In genomic region chr3:128489860-128490649, GRCh38 we compare ENCODE assay signal across 8 cellular contexts. TPM values are rescaled to one million over a fixed set of nuclear protein-coding genes. Genes with fewer than 3 reads are reported as not detected.
DNase-seq lines count a peak whose midpoint lies in the region; ATAC-seq, FAIRE-seq and TF ChIP-seq lines count a peak whose summit lies in the region.

No MANE protein-coding gene starts in this region.

- no peaks in the 10 kb centered on the region for H3K79me2 ChIP-seq in osteoblast (ENCODE audit: insufficient read depth, low read length)

- H3K4me2 ChIP-seq in osteoblast (ENCODE audit: insufficient read depth, low read length), result peak overlapping the region; percentile 94

- FAIRE-seq in GM12891 (lab: Jason Lieb, UNC), result no peak

- ATAC-seq in GM21529 (IDR thresholded peaks at IDR 0.05; ENCODE audit: unreplicated experiment) (no peak), foreskin keratinocyte (no peak)

- H3K4me1 ChIP-seq in HAP-1 (peaks cover 32% of the 10 kb centered on the region), osteoblast (ENCODE audit: insufficient read depth, low read length) (peaks cover 10% of the 10 kb centered on the region), foreskin keratinocyte (no peaks in the 10 kb centered on the region)

- no peaks in the 10 kb centered on the region for H3K27me3 ChIP-seq in HAP-1 (ENCODE audit: low read depth)
- peaks cover 67% of the 10 kb centered on the region for H3K27me3 ChIP-seq in osteoblast (ENCODE audit: insufficient read depth, low read length)
- H3K27me3 ChIP-seq in foreskin keratinocyte, result peaks cover 100% of the 10 kb centered on the region

- TF ChIP-seq POLR2A in GM12891 (IDR thresholded peaks at IDR 0.05; ENCODE audit: low read depth, low read length), result no peak

- peak overlapping the region; percentile 65 for H2AFZ ChIP-seq in osteoblast (ENCODE audit: low read length)

- H3K4me3 ChIP-seq in HAP-1 (peak overlapping the region; percentile 77), fibroblast of pulmonary artery (replicated peaks; ENCODE audit: low read depth, low read length) (peak overlapping the region; percentile 84), osteoblast (ENCODE audit: insufficient read depth, low read length) (peak overlapping the region; percentile 80)

- H4K20me1 ChIP-seq in osteoblast (ENCODE audit: insufficient read depth, low read length), result peaks cover 23% of the 10 kb centered on the region

- no peaks in the 10 kb centered on the region for H3K9me3 ChIP-seq in HAP-1
- no peaks in the 10 kb centered on the region for H3K9me3 ChIP-seq in osteoblast (ENCODE audit: low read depth, low read length)

- TF ChIP-seq CTCF in VCaP (conservative IDR thresholded peaks at IDR 0.05), result no peak
- peak; percentile 9 for TF ChIP-seq CTCF in fibroblast of pulmonary artery (IDR thresholded peaks at IDR 0.05; ENCODE audit: low read length, missing control alignments)
- TF ChIP-seq CTCF in osteoblast (IDR thresholded peaks at IDR 0.05; ENCODE audit: extremely low read depth, low read depth, low read length), result no peak
- no peak for TF ChIP-seq CTCF in foreskin keratinocyte (conservative IDR thresholded peaks at IDR 0.05)

- in situ Hi-C loops in HAP-1 (cut with MboI; ENCODE audit: low sequenced_read_pairs), result loop anchor here (5.0 kb wide), 1 partner anchor 117 kb away; no protein-coding TSS in a partner anchor

- H3K36me3 ChIP-seq in HAP-1 (replicated peaks), result peaks cover 24% of the 10 kb centered on the region
- no peaks in the 10 kb centered on the region for H3K36me3 ChIP-seq in osteoblast (ENCODE audit: insufficient read depth, low read length)

- DNase-seq in AG08395 (ENCODE audit: low spot score) (peak; percentile 36), HAP-1 (ENCODE audit: low spot score in 2 of 2) (peak in 1 of 2 experiments; percentile 70), fibroblast of pulmonary artery (ENCODE audit: low read depth) (peak; percentile 55), osteoblast (ENCODE audit: insufficient read length, low spot score, missing footprints) (peak; percentile 91), GM12891 (ENCODE audit: insufficient read length, low spot score) (no peak), foreskin keratinocyte (no peak)

- H3K27ac ChIP-seq in VCaP (peak overlapping the region; percentile 98), osteoblast (ENCODE audit: low read depth, low read length) (no peak overlapping the region), foreskin keratinocyte (no peak overlapping the region)

TF ChIP-seq in GM12891, 5 proteins besides CTCF, POLR2A, EP300 and RAD21:
- TF ChIP-seq PAX5 (IDR thresholded peaks at IDR 0.05; ENCODE audit: insufficient read depth, low read length, severe bottlenecking) (no peak), POU2F2 (IDR thresholded peaks at IDR 0.05; ENCODE audit: low read depth, low read length) (no peak), TAF1 (IDR thresholded peaks at IDR 0.05; ENCODE audit: low read depth, low read length) (no peak), POLR2AphosphoS5 (IDR thresholded peaks at IDR 0.05; ENCODE audit: low read depth, low read length) (no peak), SPI1 (IDR thresholded peaks at IDR 0.05; ENCODE audit: low read depth, low read length) (no peak)

RNA-seq across cellular contexts. Expression of gene GATA2, which starts 2.9 kb away (rescaled TPM):
- total RNA-seq in osteoblast, result 0.72 and 0.88 TPM in 2 replicates
- 0.06 TPM for polyA plus RNA-seq in GM12891 (2012; ENCODE audit: low read depth, missing spikeins)
- total RNA-seq in foreskin keratinocyte, result not detected in 2 replicates
- polyA plus RNA-seq in foreskin keratinocyte, result not detected in 2 replicates

RNA-seq across cellular contexts. Expression of gene DNAJB8, which starts 23.4 kb away (rescaled TPM):
- total RNA-seq in osteoblast, result not detected in 2 replicates
- polyA plus RNA-seq in GM12891 (2012; ENCODE audit: low read depth, missing spikeins), result not detected
- total RNA-seq in foreskin keratinocyte, result not detected in 2 replicates
- polyA plus RNA-seq in foreskin keratinocyte, result not detected in 2 replicates

Comparison
In these comparisons a context has a peak if more than half of its experiments do, and no peak if none do; other contexts are left out.
1. DNase-seq: peak in AG08395 (single experiment), fibroblast of pulmonary artery (single experiment) and osteoblast (single experiment); none in GM12891 (single experiment) and foreskin keratinocyte (0 of 2).
2. Peak in every context shown above with its lines, with median percentiles within 50 percentile points of each other: H3K4me3 ChIP-seq.